In genomic region chr16:85676466-85676865, GRCh38 we compare ENCODE assay signal across 15 cellular contexts. TPM values are rescaled to one million over a fixed set of nuclear protein-coding genes. Genes with fewer than 3 reads are reported as not detected.
DNase-seq lines count a peak whose midpoint lies in the region; ATAC-seq, FAIRE-seq and TF ChIP-seq lines count a peak whose summit lies in the region.
"Had no signal": no experiment of that assay in that cellular context is flagged by ENCODE, and none has a peak within 500 bp of the region (broad histone marks: within the 10 kb centered on the region; RNA-seq: fewer than 3 reads in every experiment).

No MANE protein-coding gene starts in this region.

- peak; percentile 30 for ATAC-seq in K562

- TF ChIP-seq RAD21 in K562 (CRISPR knock-in tag; conservative IDR thresholded peaks at IDR 0.05 in 1 of 2, IDR thresholded peaks at IDR 0.05 in 1 of 2), result no peak

- no peaks in the 10 kb centered on the region for H3K9me3 Mint-ChIP-seq in neural progenitor cell

- H3K9ac ChIP-seq in K562 (ENCODE audit: insufficient read depth in 1 of 2, low read depth in 2 of 2, low read length in 2 of 2) (no peak overlapping the region; a peak in 1 of 4 replicates), neural progenitor cell (peak overlapping the region; percentile 12)
- H3K9ac ChIP-seq: GM23248 had no signal

- peak; percentile 71 for TF ChIP-seq POLR2A in K562 (conservative IDR thresholded peaks at IDR 0.05)

- H3K27ac ChIP-seq in C4-2B (peak overlapping the region; percentile 8; the same call in 1 of the 2 replicates), K562 (ENCODE audit: extremely low read depth, low read depth, low read length) (no peak overlapping the region), neural progenitor cell (peak overlapping the region; percentile 10)
- H3K27ac ChIP-seq: BLaER1 treated with 17β-estradiol and CSF1 and Interleukin-3, amounts not matched to agents 10 nM and 100 nM; GM23248 had no signal

- no peak overlapping the region for H3K4me3 Mint-ChIP-seq in neural progenitor cell

- POLR2A ChIA-PET in K562 (lab: Yijun Ruan, JAX), result interaction anchor here (0.8 to 1.7 kb wide), 3 partner anchors 8 to 39 kb away, joined by 3 to 6 read pairs (median 4); no protein-coding TSS in a partner anchor

- H3K27me3 Mint-ChIP-seq in neural progenitor cell (ENCODE audit: insufficient read depth, low read depth), result peaks cover 2% of the 10 kb centered on the region

- no peaks in the 10 kb centered on the region for H3K4me1 Mint-ChIP-seq in neural progenitor cell

- peaks cover 21% of the 10 kb centered on the region for H4K20me1 ChIP-seq in K562 (replicated peaks; ENCODE audit: control insufficient read depth, insufficient read depth, low read length)
- H4K20me1 ChIP-seq in neural progenitor cell (ENCODE audit: low read depth), result peaks cover 9% of the 10 kb centered on the region

- H3K9me1 ChIP-seq in K562 (ENCODE audit: control insufficient read depth, insufficient read depth, low read length), result peaks cover 2% of the 10 kb centered on the region

- DNase-seq in HUDEP-2 (lab: John Stamatoyannopoulos, UW; ENCODE audit: unreplicated experiment in 76 of 76), result peak in 56 of 76 experiments; percentile 4 to 68 (median 30)
- no peak for DNase-seq in K562 (ENCODE audit: extremely low read depth in 1 of 4, low spot score in 3 of 4)
- DNase-seq in neural progenitor cell (ENCODE audit: low spot score), result no peak
- no peak for DNase-seq in NCI-H146 treated with DMSO at 0.1 percent for 48 hours (lab: John Stamatoyannopoulos, UW; ENCODE audit: unreplicated experiment)
- DNase-seq in SW 1271 (lab: John Stamatoyannopoulos, UW), result no peak
- DNase-seq in mesenteric fat pad (ENCODE audit: low spot score), result no peak
- DNase-seq: DMS79; GM23248; HCEC 1CT; NCI-H1105; NCI-H1694 treated with DMSO at 0.1 percent for 48 hours; NK-92 treated with Interleukin-12 subunit alpha and Interleukin-12 subunit beta, amount 100 ng/mL, for 24 hours; SHP77 treated with DMSO at 0.1 percent for 48 hours had no signal

- H3K36me3 Mint-ChIP-seq in neural progenitor cell, result peaks cover 22% of the 10 kb centered on the region

- CTCF ChIA-PET in K562 (lab: Yijun Ruan, JAX; ENCODE audit: low intra/inter-chr PET ratio), result interaction anchor here (4.0 kb wide), 1 partner anchor 42 kb away, joined by 35 read pairs; no protein-coding TSS in a partner anchor

- no TSS peak for BruUV-seq in K562 (replicated peaks; lab: Mats Ljungman, UMichigan)

- H3K4me1 ChIP-seq in K562 (replicated peaks in 1 of 2; ENCODE audit: control insufficient read depth in 2 of 2, insufficient read depth in 2 of 2, low read length in 2 of 2) (peaks cover 0 to 4% of the 10 kb centered on the region in 2 experiments; a peak in 3 of 5 replicates), neural progenitor cell (no peaks in the 10 kb centered on the region)

- H3K4me2 ChIP-seq in K562 (ENCODE audit: insufficient read depth, low read length) (no peak overlapping the region), neural progenitor cell (no peak overlapping the region)
- H3K4me2 ChIP-seq: BLaER1 treated with 17β-estradiol and CSF1 and Interleukin-3, amounts not matched to agents 10 nM and 100 nM had no signal

- WGBS in K562 (ENCODE audit: insufficient coverage, low coverage, missing lambda C conversion rate), result 83% methylated on average over 7 of the region's 7 CpGs

- no peak for TF ChIP-seq EP300 in K562 (IDR thresholded peaks at IDR 0.05; ENCODE audit: low read length)

- intact Hi-C loops in K562 (cut with micrococcal nuclease), result no loop called here

- no peak for FAIRE-seq in K562 (lab: Jason Lieb, UNC)

- H3K36me3 ChIP-seq in K562 (ENCODE audit: control insufficient read depth, insufficient read depth, low read length), result peaks cover 99% of the 10 kb centered on the region
- no peaks in the 10 kb centered on the region for H3K36me3 ChIP-seq in neural progenitor cell

- H3K79me2 ChIP-seq in K562 (ENCODE audit: control insufficient read depth, insufficient read depth, low read length) (no peaks in the 10 kb centered on the region), neural progenitor cell (ENCODE audit: low read depth) (no peaks in the 10 kb centered on the region)

- H3K9me3 ChIP-seq in K562 (replicated peaks; ENCODE audit: control insufficient read depth, insufficient read depth, low read depth, low read length) (no peaks in the 10 kb centered on the region), neural progenitor cell (ENCODE audit: low read depth) (no peaks in the 10 kb centered on the region)
- H3K9me3 ChIP-seq: BLaER1 treated with 17β-estradiol and CSF1 and Interleukin-3, amounts not matched to agents 10 nM and 100 nM had no signal

- in situ Hi-C loops in K562 (cut with MboI), result no loop called here

- H3F3A ChIP-seq in neural progenitor cell (ENCODE audit: low read depth), result peaks cover 10% of the 10 kb centered on the region

- no peak for TF ChIP-seq CTCF in C4-2B (conservative IDR thresholded peaks at IDR 0.05)
- TF ChIP-seq CTCF in K562 (IDR thresholded peaks at IDR 0.05 in 2 of 3, conservative IDR thresholded peaks at IDR 0.05 in 1 of 3; ENCODE audit: insufficient read depth in 2 of 3, low read depth in 1 of 3, low read length in 3 of 3), result no peak
- no peak for TF ChIP-seq CTCF in neural progenitor cell (IDR thresholded peaks at IDR 0.05)

- no peak overlapping the region for H2AFZ ChIP-seq in K562 (ENCODE audit: low read depth, low read length)
- no peak overlapping the region for H2AFZ ChIP-seq in neural progenitor cell (replicated peaks)
- H2AFZ ChIP-seq: GM23248 had no signal

- H3K27ac Mint-ChIP-seq in neural progenitor cell, result no peak overlapping the region

- H3K4me3 ChIP-seq in K562 (no peak overlapping the region), neural progenitor cell (no peak overlapping the region)
- H3K4me3 ChIP-seq: BLaER1 treated with 17β-estradiol and CSF1 and Interleukin-3, amounts not matched to agents 10 nM and 100 nM; GM23248 had no signal

- H3K27me3 ChIP-seq in K562 (ENCODE audit: control insufficient read depth in 2 of 2, insufficient read depth in 2 of 2, low read length in 2 of 2) (no peaks in the 10 kb centered on the region), neural progenitor cell (no peaks in the 10 kb centered on the region)
- H3K27me3 ChIP-seq: BLaER1 treated with 17β-estradiol and CSF1 and Interleukin-3, amounts not matched to agents 10 nM and 100 nM had no signal

TF ChIP-seq in K562, 482 proteins besides CTCF, POLR2A, EP300 and RAD21 (continues in another document):
- TF ChIP-seq KLF13 (tag; IDR thresholded peaks at IDR 0.05; ENCODE audit: borderline replicate concordance, low read depth), result no peak
- TF ChIP-seq POLR2B (IDR thresholded peaks at IDR 0.05; ENCODE audit: low read depth, partially characterized antibody), result peak; percentile 50
- 0 out of 2 replicates have a peak, but pooled peaks have one; percentile 32 for TF ChIP-seq HDAC6 (IDR thresholded peaks at IDR 0.05; ENCODE audit: low read depth, low read length)
- peak; percentile 77; the same call in 1 of the 2 replicates for TF ChIP-seq KLF10 (CRISPR knock-in tag; IDR thresholded peaks at IDR 0.05)
- no peak for TF ChIP-seq KDM5B (IDR thresholded peaks at IDR 0.05; ENCODE audit: insufficient replicate concordance, low read depth, low read length)
- TF ChIP-seq, protein P1, sequence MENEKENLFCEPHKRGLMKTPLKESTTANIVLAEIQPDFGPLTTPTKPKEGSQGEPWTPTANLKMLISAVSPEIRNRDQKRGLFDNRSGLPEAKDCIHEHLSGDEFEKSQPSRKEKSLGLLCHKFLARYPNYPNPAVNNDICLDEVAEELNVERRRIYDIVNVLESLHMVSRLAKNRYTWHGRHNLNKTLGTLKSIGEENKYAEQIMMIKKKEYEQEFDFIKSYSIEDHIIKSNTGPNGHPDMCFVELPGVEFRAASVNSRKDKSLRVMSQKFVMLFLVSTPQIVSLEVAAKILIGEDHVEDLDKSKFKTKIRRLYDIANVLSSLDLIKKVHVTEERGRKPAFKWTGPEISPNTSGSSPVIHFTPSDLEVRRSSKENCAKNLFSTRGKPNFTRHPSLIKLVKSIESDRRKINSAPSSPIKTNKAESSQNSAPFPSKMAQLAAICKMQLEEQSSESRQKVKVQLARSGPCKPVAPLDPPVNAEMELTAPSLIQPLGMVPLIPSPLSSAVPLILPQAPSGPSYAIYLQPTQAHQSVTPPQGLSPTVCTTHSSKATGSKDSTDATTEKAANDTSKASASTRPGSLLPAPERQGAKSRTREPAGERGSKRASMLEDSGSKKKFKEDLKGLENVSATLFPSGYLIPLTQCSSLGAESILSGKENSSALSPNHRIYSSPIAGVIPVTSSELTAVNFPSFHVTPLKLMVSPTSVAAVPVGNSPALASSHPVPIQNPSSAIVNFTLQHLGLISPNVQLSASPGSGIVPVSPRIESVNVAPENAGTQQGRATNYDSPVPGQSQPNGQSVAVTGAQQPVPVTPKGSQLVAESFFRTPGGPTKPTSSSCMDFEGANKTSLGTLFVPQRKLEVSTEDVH (IDR thresholded peaks at IDR 0.05; ENCODE audit: low read depth, partially characterized antibody), result peak; percentile 34
- TF ChIP-seq USF1 (CRISPR knock-in tag; IDR thresholded peaks at IDR 0.05), result 0 out of 2 replicates have a peak, but pooled peaks have one; percentile 19

RNA-seq across cellular contexts. Expression of gene GINS2, which starts 12.3 kb away (rescaled TPM):
- total RNA-seq in K562 (2011; cell fraction: chromatin; rRNA removed; ENCODE audit: low replicate concordance), result 24.8 and 32.7 TPM in 2 replicates
- 24.2 and 24.5 TPM in 2 replicates for total RNA-seq in K562 (2011; cell fraction: nucleolus; rRNA removed)
- 23.2 and 33.3 TPM in 2 replicates for total RNA-seq in K562 (2011; cell fraction: nucleoplasm; rRNA removed)
- 42.0 and 44.2 TPM in 2 replicates for total RNA-seq in K562 (2014; rRNA removed)
- 43.8 and 47.3 TPM in 2 replicates for total RNA-seq in K562 (2014; rRNA removed; fragmentation: Illumina TruSeq; extraction: Trizol)
- total RNA-seq in K562 (2015; rRNA removed; fragmentation: Illumina TruSeq; extraction: Trizol), result 39.4 and 40.4 TPM in 2 replicates
- total RNA-seq in K562 (2021), result 57.5 and 61.6 TPM in 2 replicates
- 38.4 and 44.6 TPM in 2 replicates for polyA plus RNA-seq in K562 (2011; rRNA removed)
- 27.8 and 34.2 TPM in 2 replicates for polyA plus RNA-seq in K562 (2011; cell fraction: cytosol; rRNA removed)
- 15.7 and 20.5 TPM in 2 replicates for polyA plus RNA-seq in K562 (2011; cell fraction: nucleus; rRNA removed)
- 26.1 and 33.8 TPM in 2 replicates for polyA plus RNA-seq in K562 (2012)
- 41.4 and 49.8 TPM in 2 replicates for polyA plus RNA-seq in K562 (2014; fragmentation: Illumina TruSeq; extraction: Trizol)
- 10 to 100 TPM; 61.3 to 76.2 TPM for polyA plus RNA-seq in K562 (2014; fragmentation: Nextera tagmentation; extraction: Ambion mirVana)
- polyA plus RNA-seq in K562 (2014; rRNA removed), result 42.3 and 42.9 TPM in 2 replicates
- polyA minus RNA-seq in K562 (2011; rRNA and poly(A)+ RNA removed), result 25.6 and 28.3 TPM in 2 replicates
- polyA minus RNA-seq in K562 (2011; cell fraction: cytosol; rRNA and poly(A)+ RNA removed), result 13.6 and 17.8 TPM in 2 replicates
- 10.2 and 13.2 TPM in 2 replicates for polyA minus RNA-seq in K562 (2011; cell fraction: nucleus; rRNA and poly(A)+ RNA removed)
- 47.9 and 51.9 TPM in 2 replicates for total RNA-seq in neural progenitor cell (ENCODE audit: low replicate concordance)
- 0.32 TPM for total RNA-seq in mesenteric fat pad

Comparison
In these comparisons a context has a peak if more than half of its experiments do, and no peak if none do; other contexts are left out.
1. DNase-seq: peak in HUDEP-2 (56 of 76); none in K562 (0 of 4), neural progenitor cell (single experiment), NCI-H146 treated with DMSO at 0.1 percent for 48 hours (single experiment), SW 1271 (0 of 2) and mesenteric fat pad (single experiment).
2. RNA of gene GINS2, which starts 12.3 kb away (total RNA-seq): 47.9 to 51.9 TPM in neural progenitor cell and 23.2 to 61.6 TPM in K562; 0.32 TPM in mesenteric fat pad (single experiment); every median in the first group is over 10 times any median in the second.